29 cellular contexts compared by ENCODE assay signal in genomic region chr3:53823026-53823955, GRCh38. TPM values are rescaled to one million over a fixed set of nuclear protein-coding genes. Genes with fewer than 3 reads are reported as not detected.
DNase-seq lines count a peak whose midpoint lies in the region; ATAC-seq and TF ChIP-seq lines count a peak whose summit lies in the region.
"Had no signal": no experiment of that assay in that cellular context is flagged by ENCODE, and none has a peak within 500 bp of the region (broad histone marks: within the 10 kb centered on the region; RNA-seq: fewer than 3 reads in every experiment).

No MANE protein-coding gene starts in this region.

- no peak overlapping the region for H4K91ac ChIP-seq in H9 (ENCODE audit: insufficient read length, low read depth, low read length)

- H3K27ac ChIP-seq in H9 (ENCODE audit: insufficient read length, low read depth, low read length) (no peak overlapping the region), right lobe of liver (no peak overlapping the region), smooth muscle cell (ENCODE audit: low read depth) (peak overlapping the region; percentile 4), heart right ventricle (no peak overlapping the region)
- H3K27ac ChIP-seq: brain microvascular endothelial cell, thyroid gland had no signal

- no peak overlapping the region for H3K23ac ChIP-seq in H9 (ENCODE audit: insufficient read length, low read depth, low read length)

- peaks cover 0 to 10% of the 10 kb centered on the region in 2 experiments; a peak in 2 of 4 replicates for H3K4me1 Mint-ChIP-seq in H9
- H3K4me1 Mint-ChIP-seq in dendritic cell treated with granulocyte-macrophage colony-stimulating factor and Interleukin-4, amounts not matched to agents 40 ng/mL and 50 ng/mL, for 4 days (ENCODE audit: low read depth): peaks cover 18% of the 10 kb centered on the region
- H3K4me1 Mint-ChIP-seq: activated naive CD4-positive, alpha-beta T cell treated with anti-CD3 and anti-CD28 coated beads, Interleukin-2, amount 50 U/mL, for 24 hours; activated T-helper 17 cell treated with anti-CD3 and anti-CD28 coated beads, Interleukin-2, amount 50 U/mL, for 72 hours; B cell; CD4-positive, alpha-beta memory T cell; naive thymus-derived CD8-positive, alpha-beta T cell had no signal

- H3K36me3 ChIP-seq in right lobe of liver: peaks cover 0 to 57% (median 31%) of the 10 kb centered on the region in 4 donors
- H3K36me3 ChIP-seq in smooth muscle cell (ENCODE audit: low read depth): no peaks in the 10 kb centered on the region
- no peaks in the 10 kb centered on the region for H3K36me3 ChIP-seq in heart right ventricle
- H3K36me3 ChIP-seq: brain microvascular endothelial cell, thyroid gland had no signal

- peaks cover 0 to 20% (median 8%) of the 10 kb centered on the region in 3 experiments; a peak in 4 of 7 replicates for H3K36me3 Mint-ChIP-seq in H9 (ENCODE audit: insufficient read depth in 1 of 3, low read depth in 3 of 3)
- H3K36me3 Mint-ChIP-seq in dendritic cell treated with granulocyte-macrophage colony-stimulating factor and Interleukin-4, amounts not matched to agents 40 ng/mL and 50 ng/mL, for 4 days (ENCODE audit: low read depth): peaks cover 19% of the 10 kb centered on the region
- H3K36me3 Mint-ChIP-seq: activated naive CD4-positive, alpha-beta T cell treated with anti-CD3 and anti-CD28 coated beads, Interleukin-2, amount 50 U/mL, for 24 hours; CD4-positive, alpha-beta memory T cell; naive thymus-derived CD8-positive, alpha-beta T cell had no signal

- H3K4me2 ChIP-seq in H9 (ENCODE audit: insufficient read depth, insufficient read length, low read length) (no peak overlapping the region), smooth muscle cell (no peak overlapping the region)

- ATAC-seq in right lobe of liver (no peak), heart right ventricle (no peak)
- ATAC-seq: activated T-helper 17 cell treated with anti-CD3 and anti-CD28 coated beads, Interleukin-2, amount 50 U/mL, for 72 hours; naive thymus-derived CD8-positive, alpha-beta T cell; PC-3 had no signal

- H3K27me3 ChIP-seq in H9 (ENCODE audit: insufficient read depth, low read length): no peaks in the 10 kb centered on the region
- no peaks in the 10 kb centered on the region for H3K27me3 ChIP-seq in right lobe of liver
- no peaks in the 10 kb centered on the region for H3K27me3 ChIP-seq in smooth muscle cell (ENCODE audit: low read depth)
- peaks cover 0 to 6% (median 0%) of the 10 kb centered on the region in 7 donors for H3K27me3 ChIP-seq in heart right ventricle
- H3K27me3 ChIP-seq: brain microvascular endothelial cell, thyroid gland had no signal

- no peaks in the 10 kb centered on the region for H3K79me1 ChIP-seq in H9 (ENCODE audit: insufficient read depth, low read depth, low read length, poor library complexity, severe bottlenecking)

- H3K23me2 ChIP-seq in H9 (ENCODE audit: insufficient read length, low read depth, low read length, poor library complexity, severe bottlenecking): no peaks in the 10 kb centered on the region

- H3K79me2 ChIP-seq in H9 (ENCODE audit: insufficient read depth, low read length) (no peaks in the 10 kb centered on the region), smooth muscle cell (ENCODE audit: low read depth) (no peaks in the 10 kb centered on the region)

- H3K9me3 ChIP-seq in H9 (ENCODE audit: control insufficient read depth, low read depth, low read length) (no peaks in the 10 kb centered on the region), right lobe of liver (no peaks in the 10 kb centered on the region), smooth muscle cell (replicated peaks; ENCODE audit: low read depth) (no peaks in the 10 kb centered on the region), heart right ventricle (no peaks in the 10 kb centered on the region)
- H3K9me3 ChIP-seq: thyroid gland had no signal

- H3K9ac ChIP-seq in H9 (ENCODE audit: extremely low read depth, insufficient read length, low read length) (no peak overlapping the region), smooth muscle cell (ENCODE audit: low read depth) (no peak overlapping the region)

- H3K56ac ChIP-seq in H9 (ENCODE audit: insufficient read length, low read depth, low read length): no peak overlapping the region

- H3K27me3 Mint-ChIP-seq in H9 (ENCODE audit: low read depth): no peaks in the 10 kb centered on the region
- H3K27me3 Mint-ChIP-seq in dendritic cell treated with granulocyte-macrophage colony-stimulating factor and Interleukin-4, amounts not matched to agents 40 ng/mL and 50 ng/mL, for 4 days: peaks cover 21% of the 10 kb centered on the region
- H3K27me3 Mint-ChIP-seq: activated T-helper 17 cell treated with anti-CD3 and anti-CD28 coated beads, Interleukin-2, amount 50 U/mL, for 72 hours; B cell had no signal

- no peak overlapping the region for H3K14ac ChIP-seq in H9 (ENCODE audit: insufficient read depth, low read length)

- H2AK5ac ChIP-seq in H9 (ENCODE audit: insufficient read length, low read length): no peak overlapping the region

- intact Hi-C loops in dendritic cell treated with granulocyte-macrophage colony-stimulating factor and Interleukin-4, amounts not matched to agents 40 ng/mL and 50 ng/mL, for 4 days (cut with micrococcal nuclease): no loop called here
- intact Hi-C loops in right lobe of liver (cut with DNase I): no loop called here
- intact Hi-C loops in heart right ventricle (cut with DNase I): no loop called here

- DNase-seq in H9 (peak; percentile 76), right lobe of liver (peak in 2 of 3 donors; percentile 36 to 44), smooth muscle cell (lab: John Stamatoyannopoulos, UW; ENCODE audit: unreplicated experiment) (no peak), amniotic stem cell (lab: John Stamatoyannopoulos, UW) (no peak), superior temporal gyrus (ENCODE audit: extremely low spot score) (no peak), HUDEP-2 (lab: John Stamatoyannopoulos, UW; ENCODE audit: unreplicated experiment in 76 of 76) (no peak), heart right ventricle (no peak)
- DNase-seq: ACHN; activated CD4-positive, alpha-beta T cell treated with anti-CD3 and anti-CD28 coated beads for 48 hours; brain microvascular endothelial cell; CD4-positive, alpha-beta memory T cell; HFFc6; KBM-7; naive thymus-derived CD8-positive, alpha-beta T cell; NCI-H1105; NCI-H187 treated with DMSO at 0.1 percent for 48 hours; NCI-H524; occipital lobe; PC-3; stimulated activated naive CD4-positive, alpha-beta T cell treated with Interleukin-2 at 50 U/mL for 16 hours; T-helper 2 cell; thyroid gland had no signal

- H3F3A ChIP-seq in smooth muscle cell (ENCODE audit: low read depth): no peaks in the 10 kb centered on the region

- no peak overlapping the region for H3K4ac ChIP-seq in H9 (ENCODE audit: low read depth, low read length)

- H3T11ph ChIP-seq in H9 (ENCODE audit: low read length): no peak overlapping the region

- H3K4me1 ChIP-seq in H9 (ENCODE audit: insufficient read depth, low read length) (no peaks in the 10 kb centered on the region), right lobe of liver (peaks cover 0 to 8% (median 0%) of the 10 kb centered on the region in 4 donors), smooth muscle cell (ENCODE audit: low read depth) (no peaks in the 10 kb centered on the region), heart right ventricle (no peaks in the 10 kb centered on the region)
- H3K4me1 ChIP-seq: thyroid gland had no signal

- H3K4me3 Mint-ChIP-seq in H9: no peak overlapping the region
- no peak overlapping the region for H3K4me3 Mint-ChIP-seq in dendritic cell treated with granulocyte-macrophage colony-stimulating factor and Interleukin-4, amounts not matched to agents 40 ng/mL and 50 ng/mL, for 4 days
- H3K4me3 Mint-ChIP-seq: activated naive CD4-positive, alpha-beta T cell treated with anti-CD3 and anti-CD28 coated beads, Interleukin-2, amount 50 U/mL, for 24 hours; activated T-helper 17 cell treated with anti-CD3 and anti-CD28 coated beads, Interleukin-2, amount 50 U/mL, for 72 hours; B cell; CD4-positive, alpha-beta memory T cell; HFFc6; naive thymus-derived CD8-positive, alpha-beta T cell had no signal

- H2BK5ac ChIP-seq in H9 (ENCODE audit: insufficient read length, low read length): no peak overlapping the region

- H3K4me3 ChIP-seq in right lobe of liver (no peak overlapping the region), smooth muscle cell (no peak overlapping the region), heart right ventricle (no peak overlapping the region)
- H3K4me3 ChIP-seq: thyroid gland had no signal

- no peaks in the 10 kb centered on the region for H4K20me1 ChIP-seq in H9 (ENCODE audit: control insufficient read depth, insufficient read depth, insufficient read length)
- no peaks in the 10 kb centered on the region for H4K20me1 ChIP-seq in smooth muscle cell (ENCODE audit: low read depth)

- no peaks in the 10 kb centered on the region for H3K9me3 Mint-ChIP-seq in H9
- no peaks in the 10 kb centered on the region for H3K9me3 Mint-ChIP-seq in dendritic cell treated with granulocyte-macrophage colony-stimulating factor and Interleukin-4, amounts not matched to agents 40 ng/mL and 50 ng/mL, for 4 days
- H3K9me3 Mint-ChIP-seq: activated naive CD4-positive, alpha-beta T cell treated with anti-CD3 and anti-CD28 coated beads, Interleukin-2, amount 50 U/mL, for 24 hours; activated T-helper 17 cell treated with anti-CD3 and anti-CD28 coated beads, Interleukin-2, amount 50 U/mL, for 72 hours; HFFc6; naive thymus-derived CD8-positive, alpha-beta T cell had no signal

- no peak overlapping the region for H2BK20ac ChIP-seq in H9 (ENCODE audit: low read depth, low read length, poor library complexity, severe bottlenecking)

- TF ChIP-seq POLR2A in right lobe of liver (IDR thresholded peaks at IDR 0.05): no peak

- TF ChIP-seq CTCF in H9 (conservative IDR thresholded peaks at IDR 0.05) (peak; percentile 47), right lobe of liver (IDR thresholded peaks at IDR 0.05) (no peak), smooth muscle cell (IDR thresholded peaks at IDR 0.05; ENCODE audit: borderline replicate concordance, insufficient read depth, poor library complexity, severe bottlenecking) (no peak), heart right ventricle (IDR thresholded peaks at IDR 0.05) (no peak)

- H2AFZ ChIP-seq in H9 (ENCODE audit: low read length) (no peak overlapping the region), smooth muscle cell (ENCODE audit: low read depth) (peak overlapping the region; percentile 23)

- no peak overlapping the region for H2BK120ac ChIP-seq in H9 (ENCODE audit: low read depth, low read length, poor library complexity, severe bottlenecking)

- H4K8ac ChIP-seq in H9 (replicated peaks; ENCODE audit: insufficient read length, low read depth, low read length): no peak overlapping the region

- H3K18ac ChIP-seq in H9 (ENCODE audit: insufficient read length, low read depth, low read length): no peak overlapping the region

- WGBS in H9 (ENCODE audit: extremely low coverage, insufficient read length, low lambda C conversion rate): no CpG with 5 or more reads among the region's 67 CpGs
- 92% methylated on average over 22 of the region's 67 CpGs for WGBS in right lobe of liver (ENCODE audit: insufficient coverage, low coverage, low lambda C conversion rate, missing lambda C conversion rate)
- 96% methylated on average over 51 of the region's 67 CpGs for WGBS in smooth muscle cell (ENCODE audit: low lambda C conversion rate)
- WGBS in heart right ventricle, 2 donors: 95 to 97% methylated on average over 66 to 67 of the region's 67 CpGs

- H3K27ac Mint-ChIP-seq in H9: no peak overlapping the region
- H3K27ac Mint-ChIP-seq in dendritic cell treated with granulocyte-macrophage colony-stimulating factor and Interleukin-4, amounts not matched to agents 40 ng/mL and 50 ng/mL, for 4 days: peak overlapping the region; percentile 66
- H3K27ac Mint-ChIP-seq: activated naive CD4-positive, alpha-beta T cell treated with anti-CD3 and anti-CD28 coated beads, Interleukin-2, amount 50 U/mL, for 24 hours; activated T-helper 17 cell treated with anti-CD3 and anti-CD28 coated beads, Interleukin-2, amount 50 U/mL, for 72 hours; B cell; CD4-positive, alpha-beta memory T cell; HFFc6; naive thymus-derived CD8-positive, alpha-beta T cell had no signal

- no peak overlapping the region for H2BK12ac ChIP-seq in H9 (ENCODE audit: insufficient read length, low read depth, low read length)

- no peak overlapping the region for H2BK15ac ChIP-seq in H9 (ENCODE audit: low read depth, low read length)

- no peak overlapping the region for H4K5ac ChIP-seq in H9 (ENCODE audit: insufficient read length, low read depth, low read length)

RNA-seq across cellular contexts. Expression of gene CHDH, which starts 22.9 kb away (rescaled TPM):
- 8.2 and 11.0 TPM in 2 replicates for total RNA-seq in H9 (2021)
- 10 to 100 TPM; 25.0 to 49.1 (median 39.4) TPM for total RNA-seq in right lobe of liver
- 0.36 TPM in 1 of 2 replicates, not detected in the other for total RNA-seq in smooth muscle cell
- polyA plus RNA-seq in smooth muscle cell: 0.51 and 0.60 TPM in 2 replicates
- total RNA-seq in heart right ventricle: 10 to 100 TPM in 2 of 10 donors, 1 to 10 TPM in 8; 1.1 to 17.5 (median 2.8) TPM
- 1 to 10 TPM in 1 of 2 donors, under 1 TPM in 1; 0.29 to 1.7 TPM for polyA plus RNA-seq in heart right ventricle
- total RNA-seq: HFFc6 had no signal
- polyA plus RNA-seq: keratinocyte had no signal

RNA-seq across cellular contexts. Expression of gene IL17RB, which starts 23.1 kb away (rescaled TPM):
- 8.3 and 9.8 TPM in 2 replicates for total RNA-seq in H9 (2021)
- total RNA-seq in right lobe of liver: 10 to 100 TPM; 19.8 to 30.2 (median 27.3) TPM
- 0.22 TPM in 1 of 2 replicates, not detected in the other for total RNA-seq in smooth muscle cell
- 0.40 and 0.58 TPM in 2 replicates for polyA plus RNA-seq in smooth muscle cell
- total RNA-seq in heart right ventricle: 1 to 10 TPM in 3 of 10 donors, under 1 TPM in 5, not detected in 2; 0.16 to 7.7 (median 0.67) TPM
- polyA plus RNA-seq in heart right ventricle: 1 to 10 TPM in 1 of 2 donors, under 1 TPM in 1; 0.20 to 2.1 TPM
- total RNA-seq: glomerular endothelial cell; HFFc6; naive thymus-derived CD8-positive, alpha-beta T cell; pulmonary artery endothelial cell had no signal
- polyA plus RNA-seq: keratinocyte had no signal

RNA-seq across cellular contexts. Expression of gene ACTR8, which starts 58.7 kb away (rescaled TPM):
- total RNA-seq in H9 (2021): 36.7 and 39.2 TPM in 2 replicates
- total RNA-seq in right lobe of liver: 10 to 100 TPM in 2 of 6 experiments, 1 to 10 TPM in 4; 6.7 to 12.0 (median 9.6) TPM
- 17.4 and 20.3 TPM in 2 replicates for total RNA-seq in smooth muscle cell
- polyA plus RNA-seq in smooth muscle cell: 19.0 and 23.1 TPM in 2 replicates
- total RNA-seq in heart right ventricle: 10 to 100 TPM; 24.1 to 48.4 (median 42.3) TPM
- 10 to 100 TPM; 10.8 to 14.2 TPM for polyA plus RNA-seq in heart right ventricle

Comparison
In these comparisons a context has a peak if more than half of its experiments do, and no peak if none do; other contexts are left out.
1. DNase-seq: peak in H9 (single experiment) and right lobe of liver (2 of 3); none in smooth muscle cell (single experiment), amniotic stem cell (single experiment), superior temporal gyrus (single experiment), HUDEP-2 (0 of 76) and heart right ventricle (0 of 2).